In genomic region chr11:14258177-14258935, GRCh38 we compare ENCODE assay signal across 10 cellular contexts.
DNase-seq lines count a peak whose midpoint lies in the region; ATAC-seq and TF ChIP-seq lines count a peak whose summit lies in the region.
"Had no signal": no experiment of that assay in that cellular context is flagged by ENCODE, and none has a peak within 500 bp of the region (broad histone marks: within the 10 kb centered on the region; RNA-seq: fewer than 3 reads in every experiment).

No MANE protein-coding gene starts in this region.

- no peaks in the 10 kb centered on the region for H3K36me3 ChIP-seq in suprapubic skin
- H3K36me3 ChIP-seq: thyroid gland had no signal

- no peaks in the 10 kb centered on the region for H3K9me3 Mint-ChIP-seq in stimulated activated effector memory CD8-positive, alpha-beta T cell treated with anti-CD3 and anti-CD28 coated beads, Interleukin-12 subunit alpha, Interleukin-12 subunit beta, amount 100 ng/mL, for 72 hours
- no peaks in the 10 kb centered on the region for H3K9me3 Mint-ChIP-seq in activated T-helper 2 cell treated with anti-CD3 and anti-CD28 coated beads, Interferon-gamma antibody, Interleukin-2, Interleukin-4, amounts not matched to agents 10 μg/mL and 5 μg/mL and 100 μg/mL, durations not matched to agents 14 hours and 24 hours and 36 hours
- H3K9me3 Mint-ChIP-seq: T-helper 2 cell treated with Interferon-gamma antibody and Interleukin-4, amounts not matched to agents 5 μg/mL and 100 μg/mL, for 36 hours had no signal

- TF ChIP-seq CTCF in fibroblast of pulmonary artery (IDR thresholded peaks at IDR 0.05; ENCODE audit: low read length, missing control alignments) (no peak), suprapubic skin (IDR thresholded peaks at IDR 0.05) (no peak)

- no peak overlapping the region for H3K27ac ChIP-seq in suprapubic skin
- H3K27ac ChIP-seq: thyroid gland had no signal

- no peaks in the 10 kb centered on the region for H3K4me1 Mint-ChIP-seq in stimulated activated effector memory CD8-positive, alpha-beta T cell treated with anti-CD3 and anti-CD28 coated beads, Interleukin-12 subunit alpha, Interleukin-12 subunit beta, amount 100 ng/mL, for 72 hours
- H3K4me1 Mint-ChIP-seq in activated T-helper 2 cell treated with anti-CD3 and anti-CD28 coated beads, Interferon-gamma antibody, Interleukin-2, Interleukin-4, amounts not matched to agents 10 μg/mL and 5 μg/mL and 100 μg/mL, durations not matched to agents 14 hours and 24 hours and 36 hours (ENCODE audit: low read depth), result no peaks in the 10 kb centered on the region

- intact Hi-C loops in activated T-helper 2 cell treated with anti-CD3 and anti-CD28 coated beads, Interferon-gamma antibody, Interleukin-2, Interleukin-4, amounts not matched to agents 10 μg/mL and 5 μg/mL and 100 μg/mL, durations not matched to agents 14 hours and 24 hours and 36 hours (cut with micrococcal nuclease), result no loop called here

- H3K27me3 Mint-ChIP-seq in activated T-helper 2 cell treated with anti-CD3 and anti-CD28 coated beads, Interferon-gamma antibody, Interleukin-2, Interleukin-4, amounts not matched to agents 10 μg/mL and 5 μg/mL and 100 μg/mL, durations not matched to agents 14 hours and 24 hours and 36 hours (ENCODE audit: low read depth), result no peaks in the 10 kb centered on the region

- peak; percentile 33 for ATAC-seq in stimulated activated effector memory CD8-positive, alpha-beta T cell treated with anti-CD3 and anti-CD28 coated beads, Interleukin-12 subunit alpha, Interleukin-12 subunit beta, amount 100 ng/mL, for 72 hours

- no peaks in the 10 kb centered on the region for H3K36me3 Mint-ChIP-seq in stimulated activated effector memory CD8-positive, alpha-beta T cell treated with anti-CD3 and anti-CD28 coated beads, Interleukin-12 subunit alpha, Interleukin-12 subunit beta, amount 100 ng/mL, for 72 hours
- H3K36me3 Mint-ChIP-seq in activated T-helper 2 cell treated with anti-CD3 and anti-CD28 coated beads, Interferon-gamma antibody, Interleukin-2, Interleukin-4, amounts not matched to agents 10 μg/mL and 5 μg/mL and 100 μg/mL, durations not matched to agents 14 hours and 24 hours and 36 hours (ENCODE audit: low read depth), result no peaks in the 10 kb centered on the region

- peaks cover 7% of the 10 kb centered on the region for H3K27me3 ChIP-seq in suprapubic skin
- H3K27me3 ChIP-seq: thyroid gland had no signal

- H3K9me3 ChIP-seq in suprapubic skin, result no peaks in the 10 kb centered on the region
- H3K9me3 ChIP-seq: thyroid gland had no signal

- no peak overlapping the region for H3K4me3 Mint-ChIP-seq in stimulated activated effector memory CD8-positive, alpha-beta T cell treated with anti-CD3 and anti-CD28 coated beads, Interleukin-12 subunit alpha, Interleukin-12 subunit beta, amount 100 ng/mL, for 72 hours
- H3K4me3 Mint-ChIP-seq in activated T-helper 2 cell treated with anti-CD3 and anti-CD28 coated beads, Interferon-gamma antibody, Interleukin-2, Interleukin-4, amounts not matched to agents 10 μg/mL and 5 μg/mL and 100 μg/mL, durations not matched to agents 14 hours and 24 hours and 36 hours (ENCODE audit: low read depth), result no peak overlapping the region
- H3K4me3 Mint-ChIP-seq: T-helper 2 cell treated with Interferon-gamma antibody and Interleukin-4, amounts not matched to agents 5 μg/mL and 100 μg/mL, for 36 hours had no signal

- TF ChIP-seq POLR2A in suprapubic skin (IDR thresholded peaks at IDR 0.05), result no peak

- no peaks in the 10 kb centered on the region for H3K4me1 ChIP-seq in suprapubic skin
- H3K4me1 ChIP-seq: thyroid gland had no signal

- DNase-seq in SKM-1 treated with dmso at 0.1 percent for 144 hours (lab: John Stamatoyannopoulos, UW; ENCODE audit: unreplicated experiment), result peak; percentile 32
- no peak for DNase-seq in SKM-1 (lab: John Stamatoyannopoulos, UW; ENCODE audit: unreplicated experiment)
- peak; percentile 84 for DNase-seq in RKO (ENCODE audit: low spot score)
- DNase-seq in fibroblast of pulmonary artery (ENCODE audit: low read depth), result peak; percentile 28
- no peak for DNase-seq in stimulated activated effector memory CD8-positive, alpha-beta T cell treated with anti-CD3 and anti-CD28 coated beads, Interleukin-12 subunit alpha, Interleukin-12 subunit beta, amount 100 ng/mL, for 72 hours (ENCODE audit: low spot score in 2 of 2)
- DNase-seq in activated T-helper 2 cell treated with anti-CD3 and anti-CD28 coated beads, Interferon-gamma antibody, Interleukin-2, Interleukin-4, amounts not matched to agents 10 μg/mL and 5 μg/mL and 100 μg/mL, durations not matched to agents 14 hours and 24 hours and 36 hours (ENCODE audit: low spot score), result no peak
- DNase-seq in stimulated activated CD4-positive, alpha-beta T cell treated with anti-CD3 and anti-CD28 coated beads, Interleukin-4, amount 100 ng/mL, for 24 hours, result no peak
- DNase-seq in suprapubic skin (ENCODE audit: low spot score in 2 of 2), result no peak

- WGBS in suprapubic skin, result 72% methylated on average over 6 of the region's 6 CpGs

- peak overlapping the region; percentile 63 for H3K27ac Mint-ChIP-seq in stimulated activated effector memory CD8-positive, alpha-beta T cell treated with anti-CD3 and anti-CD28 coated beads, Interleukin-12 subunit alpha, Interleukin-12 subunit beta, amount 100 ng/mL, for 72 hours
- H3K27ac Mint-ChIP-seq in activated T-helper 2 cell treated with anti-CD3 and anti-CD28 coated beads, Interferon-gamma antibody, Interleukin-2, Interleukin-4, amounts not matched to agents 10 μg/mL and 5 μg/mL and 100 μg/mL, durations not matched to agents 14 hours and 24 hours and 36 hours, result no peak overlapping the region
- H3K27ac Mint-ChIP-seq: T-helper 2 cell treated with Interferon-gamma antibody and Interleukin-4, amounts not matched to agents 5 μg/mL and 100 μg/mL, for 36 hours had no signal

- TF ChIP-seq EP300 in suprapubic skin (IDR thresholded peaks at IDR 0.05), result no peak

- H3K4me3 ChIP-seq in fibroblast of pulmonary artery (replicated peaks; ENCODE audit: low read depth, low read length), result no peak overlapping the region
- no peak overlapping the region for H3K4me3 ChIP-seq in suprapubic skin
- H3K4me3 ChIP-seq: thyroid gland had no signal

Comparison
In these comparisons a context has a peak if more than half of its experiments do, and no peak if none do; other contexts are left out.
1. DNase-seq: peak in SKM-1 treated with dmso at 0.1 percent for 144 hours (single experiment), RKO (single experiment) and fibroblast of pulmonary artery (single experiment); none in SKM-1 (single experiment), stimulated activated effector memory CD8-positive, alpha-beta T cell treated with anti-CD3 and anti-CD28 coated beads, Interleukin-12 subunit alpha, Interleukin-12 subunit beta, amount 100 ng/mL, for 72 hours (0 of 2), activated T-helper 2 cell treated with anti-CD3 and anti-CD28 coated beads, Interferon-gamma antibody, Interleukin-2, Interleukin-4, amounts not matched to agents 10 μg/mL and 5 μg/mL and 100 μg/mL, durations not matched to agents 14 hours and 24 hours and 36 hours (single experiment), stimulated activated CD4-positive, alpha-beta T cell treated with anti-CD3 and anti-CD28 coated beads, Interleukin-4, amount 100 ng/mL, for 24 hours (single experiment) and suprapubic skin (0 of 2).